ENCODE assay signal across 9 cellular contexts in the genomic region with DNA sequence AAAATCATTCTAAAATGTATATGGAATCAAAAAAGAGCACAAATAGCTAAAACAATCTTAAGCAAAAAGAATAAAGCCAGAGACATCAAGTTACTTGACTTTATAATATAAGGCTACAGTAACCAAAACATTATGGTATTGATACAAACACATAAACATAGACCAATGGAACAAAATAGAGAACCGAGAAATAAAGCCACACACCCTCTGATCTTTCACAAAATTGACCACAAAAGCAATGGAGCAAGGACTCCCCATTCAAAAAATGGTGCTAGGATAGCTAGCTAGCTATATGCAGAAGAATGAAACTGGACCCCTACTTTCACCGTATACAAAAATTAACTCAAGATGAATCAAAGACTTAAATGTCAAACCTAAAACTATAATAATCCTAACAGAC. TPM values are rescaled to one million over a fixed set of nuclear protein-coding genes. Genes with fewer than 3 reads are reported as not detected.
"Had no signal": no experiment of that assay in that cellular context is flagged by ENCODE, and none has a peak within 500 bp of the region (broad histone marks: within the 10 kb centered on the region; RNA-seq: fewer than 3 reads in every experiment).

No MANE protein-coding gene starts in this region.

- DNase-seq: H9, HCEC 1CT, KG1 had no signal

- H3K4me2 ChIP-seq: GM23338 had no signal

- H2AFZ ChIP-seq: GM23338 had no signal

- H3K4me3 ChIP-seq: GM23338 had no signal

- ATAC-seq: GM23338, HepG2 had no signal

- H3K27ac ChIP-seq: HL-60 had no signal

- FAIRE-seq: H1, H54, HepG2 had no signal

RNA-seq across cellular contexts. Expression of gene GLYATL2, which starts 43.2 kb away (rescaled TPM):
- total RNA-seq: H9, HepG2 had no signal
- polyA plus RNA-seq: HepG2, IgD-negative memory B cell had no signal
